1 cellular context compared by ENCODE assay signal in genomic region chr2:74183878-74184277, GRCh38.
TF ChIP-seq lines count a peak whose summit lies in the region.

No MANE protein-coding gene starts in this region.

TF ChIP-seq in H1, 55 proteins besides CTCF, POLR2A, EP300 and RAD21:
- TF ChIP-seq TAF1 (IDR thresholded peaks at IDR 0.05; ENCODE audit: low read depth, low read length) (no peak), CBX5 (IDR thresholded peaks at IDR 0.05; ENCODE audit: low read depth, low read length) (no peak), TBP (IDR thresholded peaks at IDR 0.05; ENCODE audit: low read depth, low read length) (no peak), SAP30 (IDR thresholded peaks at IDR 0.05; ENCODE audit: insufficient read depth, insufficient replicate concordance, low read length) (no peak), GABPA (IDR thresholded peaks at IDR 0.05; ENCODE audit: borderline replicate concordance, insufficient read depth, low read length) (no peak), RFX5 (IDR thresholded peaks at IDR 0.05; ENCODE audit: borderline replicate concordance, low read depth, low read length) (no peak), EGR1 (IDR thresholded peaks at IDR 0.05; ENCODE audit: borderline replicate concordance, low read depth, low read length) (no peak), HDAC6 (IDR thresholded peaks at IDR 0.05; ENCODE audit: low read depth, low read length) (no peak)
